ENCODE assay signal across 1 cellular context in the genomic region with DNA sequence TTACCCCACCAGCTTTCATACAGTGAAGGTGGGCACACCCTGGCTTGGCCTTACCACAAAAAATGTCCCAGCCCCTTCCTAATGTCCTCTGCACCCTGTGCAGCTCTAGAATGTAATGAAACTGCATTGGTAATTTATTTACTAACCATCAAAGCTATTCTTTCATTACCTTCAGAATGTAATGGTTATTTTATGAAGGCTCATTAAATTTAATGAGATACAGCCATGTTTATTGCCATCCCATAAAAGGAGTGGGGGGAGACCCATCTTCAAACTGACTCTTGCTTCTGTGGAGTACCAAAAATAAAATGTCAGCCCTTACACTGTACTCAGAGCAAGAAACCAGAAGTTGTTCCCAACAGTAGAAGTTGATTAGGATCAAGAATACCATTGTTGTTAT.
A peak's percentile ranks its signal among the peaks of the same experiment; 100 is the strongest.
TF ChIP-seq lines count a peak whose summit lies in the region.

No MANE protein-coding gene starts in this region.

TF ChIP-seq in HEK293, 187 proteins besides CTCF, POLR2A, EP300 and RAD21 (continued from another document and continues in another):
- TF ChIP-seq HOXD13 (CRISPR knock-in tag; IDR thresholded peaks at IDR 0.05; ENCODE audit: borderline replicate concordance), result no peak
- TF ChIP-seq ZNF629 (tag by site-specific recombination; IDR thresholded peaks at IDR 0.05), result no peak
- TF ChIP-seq KLF1 (tag by site-specific recombination; IDR thresholded peaks at IDR 0.05), result peak; percentile 23; the same call in 1 of the 2 replicates
- TF ChIP-seq GLIS1 (tag by site-specific recombination; IDR thresholded peaks at IDR 0.05), result no peak
- TF ChIP-seq, protein P1, sequence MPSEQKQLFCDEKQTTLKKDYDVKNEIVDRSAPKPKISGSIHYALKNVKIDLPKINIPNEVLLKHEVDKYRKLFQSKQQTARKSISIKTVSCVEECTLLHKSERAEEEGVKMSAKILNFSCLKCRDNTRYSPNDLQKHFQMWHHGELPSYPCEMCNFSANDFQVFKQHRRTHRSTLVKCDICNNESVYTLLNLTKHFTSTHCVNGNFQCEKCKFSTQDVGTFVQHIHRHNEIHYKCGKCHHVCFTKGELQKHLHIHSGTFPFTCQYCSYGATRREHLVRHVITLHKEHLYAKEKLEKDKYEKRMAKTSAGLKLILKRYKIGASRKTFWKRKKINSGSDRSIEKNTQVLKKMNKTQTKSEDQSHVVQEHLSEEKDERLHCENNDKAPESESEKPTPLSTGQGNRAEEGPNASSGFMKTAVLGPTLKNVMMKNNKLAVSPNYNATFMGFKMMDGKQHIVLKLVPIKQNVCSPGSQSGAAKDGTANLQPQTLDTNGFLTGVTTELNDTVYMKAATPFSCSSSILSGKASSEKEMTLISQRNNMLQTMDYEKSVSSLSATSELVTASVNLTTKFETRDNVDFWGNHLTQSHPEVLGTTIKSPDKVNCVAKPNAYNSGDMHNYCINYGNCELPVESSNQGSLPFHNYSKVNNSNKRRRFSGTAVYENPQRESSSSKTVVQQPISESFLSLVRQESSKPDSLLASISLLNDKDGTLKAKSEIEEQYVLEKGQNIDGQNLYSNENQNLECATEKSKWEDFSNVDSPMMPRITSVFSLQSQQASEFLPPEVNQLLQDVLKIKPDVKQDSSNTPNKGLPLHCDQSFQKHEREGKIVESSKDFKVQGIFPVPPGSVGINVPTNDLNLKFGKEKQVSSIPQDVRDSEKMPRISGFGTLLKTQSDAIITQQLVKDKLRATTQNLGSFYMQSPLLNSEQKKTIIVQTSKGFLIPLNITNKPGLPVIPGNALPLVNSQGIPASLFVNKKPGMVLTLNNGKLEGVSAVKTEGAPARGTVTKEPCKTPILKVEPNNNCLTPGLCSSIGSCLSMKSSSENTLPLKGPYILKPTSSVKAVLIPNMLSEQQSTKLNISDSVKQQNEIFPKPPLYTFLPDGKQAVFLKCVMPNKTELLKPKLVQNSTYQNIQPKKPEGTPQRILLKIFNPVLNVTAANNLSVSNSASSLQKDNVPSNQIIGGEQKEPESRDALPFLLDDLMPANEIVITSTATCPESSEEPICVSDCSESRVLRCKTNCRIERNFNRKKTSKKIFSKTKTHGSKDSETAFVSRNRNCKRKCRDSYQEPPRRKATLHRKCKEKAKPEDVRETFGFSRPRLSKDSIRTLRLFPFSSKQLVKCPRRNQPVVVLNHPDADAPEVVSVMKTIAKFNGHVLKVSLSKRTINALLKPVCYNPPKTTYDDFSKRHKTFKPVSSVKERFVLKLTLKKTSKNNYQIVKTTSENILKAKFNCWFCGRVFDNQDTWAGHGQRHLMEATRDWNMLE (tag by site-specific recombination; conservative IDR thresholded peaks at IDR 0.05; ENCODE audit: low read depth), result no peak
- TF ChIP-seq OSR2 (tag by site-specific recombination; IDR thresholded peaks at IDR 0.05), result peak; percentile 51; the same call in 1 of the 2 replicates
- TF ChIP-seq ZNF2 (tag by site-specific recombination; IDR thresholded peaks at IDR 0.05), result no peak
- no peak for TF ChIP-seq ZNF645 (tag by site-specific recombination; IDR thresholded peaks at IDR 0.05)
- no peak for TF ChIP-seq ZNF792 (tag by site-specific recombination; IDR thresholded peaks at IDR 0.05)
- no peak for TF ChIP-seq ZNF24 (tag by site-specific recombination; IDR thresholded peaks at IDR 0.05)
- TF ChIP-seq ZNF549 (tag by site-specific recombination; IDR thresholded peaks at IDR 0.05), result no peak
- no peak for TF ChIP-seq TRIM28 (IDR thresholded peaks at IDR 0.05; ENCODE audit: borderline replicate concordance, low read length)
- no peak for TF ChIP-seq ZNF174 (tag by site-specific recombination; IDR thresholded peaks at IDR 0.05)
- TF ChIP-seq, protein P2, sequence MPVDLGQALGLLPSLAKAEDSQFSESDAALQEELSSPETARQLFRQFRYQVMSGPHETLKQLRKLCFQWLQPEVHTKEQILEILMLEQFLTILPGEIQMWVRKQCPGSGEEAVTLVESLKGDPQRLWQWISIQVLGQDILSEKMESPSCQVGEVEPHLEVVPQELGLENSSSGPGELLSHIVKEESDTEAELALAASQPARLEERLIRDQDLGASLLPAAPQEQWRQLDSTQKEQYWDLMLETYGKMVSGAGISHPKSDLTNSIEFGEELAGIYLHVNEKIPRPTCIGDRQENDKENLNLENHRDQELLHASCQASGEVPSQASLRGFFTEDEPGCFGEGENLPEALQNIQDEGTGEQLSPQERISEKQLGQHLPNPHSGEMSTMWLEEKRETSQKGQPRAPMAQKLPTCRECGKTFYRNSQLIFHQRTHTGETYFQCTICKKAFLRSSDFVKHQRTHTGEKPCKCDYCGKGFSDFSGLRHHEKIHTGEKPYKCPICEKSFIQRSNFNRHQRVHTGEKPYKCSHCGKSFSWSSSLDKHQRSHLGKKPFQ (tag by site-specific recombination; IDR thresholded peaks at IDR 0.05), result no peak
- TF ChIP-seq SCRT2 (tag by site-specific recombination; IDR thresholded peaks at IDR 0.05), result no peak
- no peak for TF ChIP-seq YY1 (tag by site-specific recombination; IDR thresholded peaks at IDR 0.05)
- peak; percentile 48; the same call in 1 of the 2 replicates for TF ChIP-seq FEZF1 (tag by site-specific recombination; IDR thresholded peaks at IDR 0.05)
- TF ChIP-seq ZNF701 (tag by site-specific recombination; IDR thresholded peaks at IDR 0.05), result no peak
- TF ChIP-seq ZNF423 (tag by site-specific recombination; IDR thresholded peaks at IDR 0.05), result peak; percentile 26; the same call in 1 of the 2 replicates
- no peak for TF ChIP-seq PRDM1 (tag by site-specific recombination; IDR thresholded peaks at IDR 0.05)
- TF ChIP-seq, protein P3, sequence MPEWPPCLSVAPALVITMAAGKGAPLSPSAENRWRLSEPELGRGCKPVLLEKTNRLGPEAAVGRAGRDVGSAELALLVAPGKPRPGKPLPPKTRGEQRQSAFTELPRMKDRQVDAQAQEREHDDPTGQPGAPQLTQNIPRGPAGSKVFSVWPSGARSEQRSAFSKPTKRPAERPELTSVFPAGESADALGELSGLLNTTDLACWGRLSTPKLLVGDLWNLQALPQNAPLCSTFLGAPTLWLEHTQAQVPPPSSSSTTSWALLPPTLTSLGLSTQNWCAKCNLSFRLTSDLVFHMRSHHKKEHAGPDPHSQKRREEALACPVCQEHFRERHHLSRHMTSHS (tag by site-specific recombination; IDR thresholded peaks at IDR 0.05), result no peak
- TF ChIP-seq, protein P4, sequence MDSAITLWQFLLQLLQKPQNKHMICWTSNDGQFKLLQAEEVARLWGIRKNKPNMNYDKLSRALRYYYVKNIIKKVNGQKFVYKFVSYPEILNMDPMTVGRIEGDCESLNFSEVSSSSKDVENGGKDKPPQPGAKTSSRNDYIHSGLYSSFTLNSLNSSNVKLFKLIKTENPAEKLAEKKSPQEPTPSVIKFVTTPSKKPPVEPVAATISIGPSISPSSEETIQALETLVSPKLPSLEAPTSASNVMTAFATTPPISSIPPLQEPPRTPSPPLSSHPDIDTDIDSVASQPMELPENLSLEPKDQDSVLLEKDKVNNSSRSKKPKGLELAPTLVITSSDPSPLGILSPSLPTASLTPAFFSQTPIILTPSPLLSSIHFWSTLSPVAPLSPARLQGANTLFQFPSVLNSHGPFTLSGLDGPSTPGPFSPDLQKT (IDR thresholded peaks at IDR 0.05; ENCODE audit: borderline replicate concordance, low read depth, low read length), result no peak
- TF ChIP-seq ZNF140 (tag by site-specific recombination; IDR thresholded peaks at IDR 0.05), result no peak
- no peak for TF ChIP-seq EGR2 (tag by site-specific recombination; IDR thresholded peaks at IDR 0.05; ENCODE audit: low read depth)
- TF ChIP-seq, protein P5, sequence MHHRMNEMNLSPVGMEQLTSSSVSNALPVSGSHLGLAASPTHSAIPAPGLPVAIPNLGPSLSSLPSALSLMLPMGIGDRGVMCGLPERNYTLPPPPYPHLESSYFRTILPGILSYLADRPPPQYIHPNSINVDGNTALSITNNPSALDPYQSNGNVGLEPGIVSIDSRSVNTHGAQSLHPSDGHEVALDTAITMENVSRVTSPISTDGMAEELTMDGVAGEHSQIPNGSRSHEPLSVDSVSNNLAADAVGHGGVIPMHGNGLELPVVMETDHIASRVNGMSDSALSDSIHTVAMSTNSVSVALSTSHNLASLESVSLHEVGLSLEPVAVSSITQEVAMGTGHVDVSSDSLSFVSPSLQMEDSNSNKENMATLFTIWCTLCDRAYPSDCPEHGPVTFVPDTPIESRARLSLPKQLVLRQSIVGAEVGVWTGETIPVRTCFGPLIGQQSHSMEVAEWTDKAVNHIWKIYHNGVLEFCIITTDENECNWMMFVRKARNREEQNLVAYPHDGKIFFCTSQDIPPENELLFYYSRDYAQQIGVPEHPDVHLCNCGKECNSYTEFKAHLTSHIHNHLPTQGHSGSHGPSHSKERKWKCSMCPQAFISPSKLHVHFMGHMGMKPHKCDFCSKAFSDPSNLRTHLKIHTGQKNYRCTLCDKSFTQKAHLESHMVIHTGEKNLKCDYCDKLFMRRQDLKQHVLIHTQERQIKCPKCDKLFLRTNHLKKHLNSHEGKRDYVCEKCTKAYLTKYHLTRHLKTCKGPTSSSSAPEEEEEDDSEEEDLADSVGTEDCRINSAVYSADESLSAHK (tag by site-specific recombination; IDR thresholded peaks at IDR 0.05), result peak; percentile 24; the same call in 1 of the 2 replicates
- TF ChIP-seq ZNF175 (tag by site-specific recombination; IDR thresholded peaks at IDR 0.05), result no peak
- TF ChIP-seq, protein P6, sequence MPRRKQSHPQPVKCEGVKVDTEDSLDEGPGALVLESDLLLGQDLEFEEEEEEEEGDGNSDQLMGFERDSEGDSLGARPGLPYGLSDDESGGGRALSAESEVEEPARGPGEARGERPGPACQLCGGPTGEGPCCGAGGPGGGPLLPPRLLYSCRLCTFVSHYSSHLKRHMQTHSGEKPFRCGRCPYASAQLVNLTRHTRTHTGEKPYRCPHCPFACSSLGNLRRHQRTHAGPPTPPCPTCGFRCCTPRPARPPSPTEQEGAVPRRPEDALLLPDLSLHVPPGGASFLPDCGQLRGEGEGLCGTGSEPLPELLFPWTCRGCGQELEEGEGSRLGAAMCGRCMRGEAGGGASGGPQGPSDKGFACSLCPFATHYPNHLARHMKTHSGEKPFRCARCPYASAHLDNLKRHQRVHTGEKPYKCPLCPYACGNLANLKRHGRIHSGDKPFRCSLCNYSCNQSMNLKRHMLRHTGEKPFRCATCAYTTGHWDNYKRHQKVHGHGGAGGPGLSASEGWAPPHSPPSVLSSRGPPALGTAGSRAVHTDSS (tag by site-specific recombination; IDR thresholded peaks at IDR 0.05), result no peak
- 0 out of 2 replicates have a peak, but pooled peaks have one; percentile 37 for TF ChIP-seq IKZF3 (tag by site-specific recombination; IDR thresholded peaks at IDR 0.05)
- TF ChIP-seq KLF10 (tag by site-specific recombination; IDR thresholded peaks at IDR 0.05), result no peak
- TF ChIP-seq ZNF280C (tag by site-specific recombination; IDR thresholded peaks at IDR 0.05), result no peak
- TF ChIP-seq PBX3 (CRISPR knock-in tag; IDR thresholded peaks at IDR 0.05), result no peak
- no peak for TF ChIP-seq HOXC10 (CRISPR knock-in tag; IDR thresholded peaks at IDR 0.05)
- TF ChIP-seq, protein P7, sequence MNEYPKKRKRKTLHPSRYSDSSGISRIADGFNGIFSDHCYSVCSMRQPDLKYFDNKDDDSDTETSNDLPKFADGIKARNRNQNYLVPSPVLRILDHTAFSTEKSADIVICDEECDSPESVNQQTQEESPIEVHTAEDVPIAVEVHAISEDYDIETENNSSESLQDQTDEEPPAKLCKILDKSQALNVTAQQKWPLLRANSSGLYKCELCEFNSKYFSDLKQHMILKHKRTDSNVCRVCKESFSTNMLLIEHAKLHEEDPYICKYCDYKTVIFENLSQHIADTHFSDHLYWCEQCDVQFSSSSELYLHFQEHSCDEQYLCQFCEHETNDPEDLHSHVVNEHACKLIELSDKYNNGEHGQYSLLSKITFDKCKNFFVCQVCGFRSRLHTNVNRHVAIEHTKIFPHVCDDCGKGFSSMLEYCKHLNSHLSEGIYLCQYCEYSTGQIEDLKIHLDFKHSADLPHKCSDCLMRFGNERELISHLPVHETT (tag by site-specific recombination; IDR thresholded peaks at IDR 0.05), result no peak
- TF ChIP-seq ZNF404 (tag by site-specific recombination; IDR thresholded peaks at IDR 0.05), result no peak
- no peak for TF ChIP-seq ZFP69B (tag by site-specific recombination; IDR thresholded peaks at IDR 0.05)
- no peak for TF ChIP-seq KLF7 (tag by site-specific recombination; IDR thresholded peaks at IDR 0.05; ENCODE audit: borderline replicate concordance)
- TF ChIP-seq ZNF324 (tag by site-specific recombination; IDR thresholded peaks at IDR 0.05), result no peak
- TF ChIP-seq ZNF19 (tag by site-specific recombination; IDR thresholded peaks at IDR 0.05; ENCODE audit: low read depth), result no peak
- TF ChIP-seq ZNF580 (tag by site-specific recombination; IDR thresholded peaks at IDR 0.05), result no peak
- no peak for TF ChIP-seq ZBTB20 (tag by site-specific recombination; IDR thresholded peaks at IDR 0.05)
- TF ChIP-seq ZNF707 (tag by site-specific recombination; IDR thresholded peaks at IDR 0.05), result no peak
